ENCODE assay signal across 8 cellular contexts in the genomic region with DNA sequence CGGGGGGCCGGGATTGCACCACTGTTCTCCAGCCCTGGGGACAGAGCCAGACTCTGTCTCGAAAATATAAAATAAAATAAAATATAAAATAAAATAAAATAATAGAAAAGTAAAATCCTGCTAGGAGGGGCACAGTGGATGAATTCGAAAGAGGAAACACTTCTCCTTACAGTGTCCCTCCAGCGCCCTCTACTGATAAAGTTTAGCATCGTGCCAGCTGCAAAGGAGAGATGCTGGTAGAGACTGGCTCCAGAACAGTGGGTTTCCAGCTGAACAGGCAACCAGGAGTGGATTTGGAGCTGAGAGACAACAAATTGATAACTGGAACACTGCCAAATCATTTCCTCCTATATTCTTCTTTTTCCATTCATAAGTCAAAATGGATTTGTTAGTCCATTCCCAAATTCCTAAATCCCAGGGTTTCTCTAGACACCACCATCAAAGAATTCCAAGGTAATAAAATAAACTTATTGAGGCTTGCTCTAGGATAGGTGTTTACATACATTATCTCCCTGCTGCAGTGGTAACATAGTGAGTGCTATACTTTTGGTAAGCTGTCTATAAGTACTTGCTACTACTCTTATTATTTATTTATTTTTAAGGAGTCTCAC. TPM values are rescaled to one million over a fixed set of nuclear protein-coding genes. Genes with fewer than 3 reads are reported as not detected.
DNase-seq lines count a peak whose midpoint lies in the region; ATAC-seq lines count a peak whose summit lies in the region.

No MANE protein-coding gene starts in this region.

- no peak overlapping the region for H4K5ac ChIP-seq in mesendoderm (ENCODE audit: low read length)

- H3K27ac ChIP-seq in mesendoderm (ENCODE audit: low read depth, low read length): no peak overlapping the region

- no peak overlapping the region for H3K9ac ChIP-seq in mesendoderm (ENCODE audit: low read length)

- peak; percentile 71 for DNase-seq in AG08396 (ENCODE audit: low spot score)
- peak; percentile 67 for DNase-seq in NCI-H748 treated with DMSO at 0.1 percent for 48 hours (lab: John Stamatoyannopoulos, UW)
- peak; percentile 78 to 83 for DNase-seq in activated CD4-positive, alpha-beta T cell treated with anti-CD3 and anti-CD28 coated beads, Interleukin-2, amount 50 U/mL, for 48 hours
- DNase-seq in ecto neural progenitor cell (ENCODE audit: low spot score): peak; percentile 78
- DNase-seq in mesendoderm: peak; percentile 82
- peak; percentile 40 to 52 for DNase-seq in stimulated activated CD8-positive, alpha-beta memory T cell treated with anti-CD3 and anti-CD28 coated beads, Interleukin-2, amount 100 ng/mL, for 48 hours (ENCODE audit: low read depth in 2 of 2)

- peak; percentile 36 for ATAC-seq in GM18870 (IDR thresholded peaks at IDR 0.05; ENCODE audit: unreplicated experiment)
- ATAC-seq in HG03521 (IDR thresholded peaks at IDR 0.05; ENCODE audit: unreplicated experiment): peak; percentile 60

- H3K79me2 ChIP-seq in mesendoderm (ENCODE audit: control insufficient read depth, insufficient read depth, low read length): no peaks in the 10 kb centered on the region

- no peak overlapping the region for H3K23ac ChIP-seq in mesendoderm (ENCODE audit: low read length)

- H3K4me2 ChIP-seq in mesendoderm (ENCODE audit: low read length): no peak overlapping the region

- no peaks in the 10 kb centered on the region for H3K27me3 ChIP-seq in mesendoderm (ENCODE audit: insufficient read depth, low read length, poor library complexity)

- no peak overlapping the region for H4K8ac ChIP-seq in mesendoderm (ENCODE audit: low read depth, low read length)

- H3K36me3 ChIP-seq in mesendoderm (ENCODE audit: control insufficient read depth, insufficient read depth, low read length): no peaks in the 10 kb centered on the region

- H3K4me1 ChIP-seq in mesendoderm (ENCODE audit: control insufficient read depth, low read depth, low read length): peaks cover 3% of the 10 kb centered on the region

- WGBS in mesendoderm (ENCODE audit: extremely low coverage, insufficient coverage, low lambda C conversion rate): no CpG with 5 or more reads among the region's 6 CpGs

- no peak overlapping the region for H3K56ac ChIP-seq in mesendoderm (ENCODE audit: low read length)

- H2BK15ac ChIP-seq in mesendoderm (replicated peaks; ENCODE audit: low read depth): no peak overlapping the region

- H2AK5ac ChIP-seq in mesendoderm (ENCODE audit: low read length): no peak overlapping the region

- H2BK120ac ChIP-seq in mesendoderm (ENCODE audit: low read depth, low read length): no peak overlapping the region

- no peak overlapping the region for H3K18ac ChIP-seq in mesendoderm (ENCODE audit: low read length)

- H3K4ac ChIP-seq in mesendoderm (ENCODE audit: low read depth, low read length): no peak overlapping the region

- H3K4me3 ChIP-seq in mesendoderm (ENCODE audit: low read length): no peak overlapping the region

- no peak overlapping the region for H2BK5ac ChIP-seq in mesendoderm (ENCODE audit: low read length)

- H3K79me1 ChIP-seq in mesendoderm (ENCODE audit: low read length): no peaks in the 10 kb centered on the region

RNA-seq across cellular contexts. Expression of a gene that starts 31.7 kb away (rescaled TPM):
- polyA plus RNA-seq in mesendoderm (2013, experiment 1 of 2): 92.5 TPM
- 90.4 TPM for polyA plus RNA-seq in mesendoderm (2013, experiment 2 of 2)

RNA-seq across cellular contexts. Expression of a gene that starts 32.4 kb away (rescaled TPM):
- polyA plus RNA-seq in mesendoderm (2013, experiment 1 of 2): 0.06 TPM
- 0.07 TPM for polyA plus RNA-seq in mesendoderm (2013, experiment 2 of 2)
